Comparison of ENCODE assay signal across 15 cellular contexts in genomic region chr1:107788189-107788588, GRCh38.
A peak's percentile ranks its signal among the peaks of the same experiment; 100 is the strongest.
DNase-seq lines count a peak whose midpoint lies in the region; ATAC-seq and TF ChIP-seq lines count a peak whose summit lies in the region.
"Had no signal": no experiment of that assay in that cellular context is flagged by ENCODE, and none has a peak within 500 bp of the region (broad histone marks: within the 10 kb centered on the region; RNA-seq: fewer than 3 reads in every experiment).

No MANE protein-coding gene starts in this region.

- H3K9me3 Mint-ChIP-seq in CD14-positive monocyte = peaks cover 0 to 3% (median 0%) of the 10 kb centered on the region in 7 donors
- H3K9me3 Mint-ChIP-seq in activated naive CD8-positive, alpha-beta T cell treated with anti-CD3 and anti-CD28 coated beads for 36 hours = no peaks in the 10 kb centered on the region
- H3K9me3 Mint-ChIP-seq in naive thymus-derived CD4-positive, alpha-beta T cell = no peaks in the 10 kb centered on the region
- H3K9me3 Mint-ChIP-seq in activated CD4-positive, alpha-beta memory T cell treated with anti-CD3 and anti-CD28 coated beads for 36 hours = no peaks in the 10 kb centered on the region

- no peak overlapping the region for H3K4me3 Mint-ChIP-seq in CD14-positive monocyte
- H3K4me3 Mint-ChIP-seq in activated naive CD8-positive, alpha-beta T cell treated with anti-CD3 and anti-CD28 coated beads for 36 hours = no peak overlapping the region
- H3K4me3 Mint-ChIP-seq in naive thymus-derived CD4-positive, alpha-beta T cell = peak overlapping the region in 6 of 10 donors; percentile 6 to 45 (median 30)
- no peak overlapping the region for H3K4me3 Mint-ChIP-seq in activated CD4-positive, alpha-beta memory T cell treated with anti-CD3 and anti-CD28 coated beads for 36 hours

- H3K27me3 ChIP-seq in GM23248 (replicated peaks; ENCODE audit: insufficient read depth) = no peaks in the 10 kb centered on the region
- H3K27me3 ChIP-seq in naive thymus-derived CD4-positive, alpha-beta T cell (ENCODE audit: control insufficient read depth in 2 of 2, insufficient read depth in 2 of 2, low read length in 2 of 2) = no peaks in the 10 kb centered on the region
- H3K27me3 ChIP-seq: cardiac muscle cell, foreskin keratinocyte had no signal

- peaks cover 0 to 3% of the 10 kb centered on the region in 2 donors for H3K36me3 Mint-ChIP-seq in CD14-positive monocyte
- peaks cover 4% of the 10 kb centered on the region for H3K36me3 Mint-ChIP-seq in activated naive CD8-positive, alpha-beta T cell treated with anti-CD3 and anti-CD28 coated beads for 36 hours
- peaks cover 0 to 3% (median 0%) of the 10 kb centered on the region in 5 donors for H3K36me3 Mint-ChIP-seq in naive thymus-derived CD4-positive, alpha-beta T cell
- H3K36me3 Mint-ChIP-seq in activated CD4-positive, alpha-beta memory T cell treated with anti-CD3 and anti-CD28 coated beads for 36 hours = no peaks in the 10 kb centered on the region

- H3K9ac ChIP-seq in GM23248 = no peak overlapping the region

- peaks cover 61% of the 10 kb centered on the region for H3K4me1 Mint-ChIP-seq in CD14-positive monocyte
- H3K4me1 Mint-ChIP-seq in activated naive CD8-positive, alpha-beta T cell treated with anti-CD3 and anti-CD28 coated beads for 36 hours = peaks cover 61% of the 10 kb centered on the region
- H3K4me1 Mint-ChIP-seq in naive thymus-derived CD4-positive, alpha-beta T cell = peaks cover 34 to 70% (median 49%) of the 10 kb centered on the region in 7 donors
- H3K4me1 Mint-ChIP-seq in activated CD4-positive, alpha-beta memory T cell treated with anti-CD3 and anti-CD28 coated beads for 36 hours (ENCODE audit: low read depth) = peaks cover 45% of the 10 kb centered on the region

- H3K27me3 Mint-ChIP-seq in CD14-positive monocyte (ENCODE audit: low read depth in 3 of 3) = no peaks in the 10 kb centered on the region
- no peaks in the 10 kb centered on the region for H3K27me3 Mint-ChIP-seq in activated naive CD8-positive, alpha-beta T cell treated with anti-CD3 and anti-CD28 coated beads for 36 hours
- no peaks in the 10 kb centered on the region for H3K27me3 Mint-ChIP-seq in naive thymus-derived CD4-positive, alpha-beta T cell
- no peaks in the 10 kb centered on the region for H3K27me3 Mint-ChIP-seq in activated CD4-positive, alpha-beta memory T cell treated with anti-CD3 and anti-CD28 coated beads for 36 hours

- H3K79me2 ChIP-seq in GM23248 (ENCODE audit: insufficient read depth) = no peaks in the 10 kb centered on the region

- in situ Hi-C loops in GM23248 (cut with MboI) = loop anchor here (5.0 kb wide), 1 partner anchor 339 kb away; no protein-coding TSS in a partner anchor

- no peaks in the 10 kb centered on the region for H3K36me3 ChIP-seq in GM23248 (ENCODE audit: low read depth)
- no peaks in the 10 kb centered on the region for H3K36me3 ChIP-seq in naive thymus-derived CD4-positive, alpha-beta T cell (ENCODE audit: control insufficient read depth in 2 of 3, insufficient read depth in 3 of 3, low read length in 3 of 3)
- H3K36me3 ChIP-seq: cardiac muscle cell, thoracic aorta had no signal

- CTCF ChIA-PET in naive thymus-derived CD4-positive, alpha-beta T cell (lab: Charles Lee) = interaction anchor here (0.6 to 2.1 kb wide), 4 partner anchors 19 to 339 kb away, joined by 3 to 6 read pairs (median 3); no protein-coding TSS in a partner anchor
- CTCF ChIA-PET in activated CD4-positive, alpha-beta memory T cell treated with anti-CD3 and anti-CD28 coated beads for 36 hours (lab: Charles Lee) = interaction anchor here (1.1 to 13.9 kb wide), 2 partner anchors 337 to 339 kb away, joined by 5 to 423 read pairs; no protein-coding TSS in a partner anchor

- no peak for TF ChIP-seq CTCF in CD14-positive monocyte (IDR thresholded peaks at IDR 0.05)

- POLR2A ChIA-PET in naive thymus-derived CD4-positive, alpha-beta T cell (lab: Charles Lee) = interaction anchor here (0.8 kb wide), 1 partner anchor 187 kb away, joined by 3 read pairs; no protein-coding TSS in a partner anchor
- POLR2A ChIA-PET in activated CD4-positive, alpha-beta memory T cell treated with anti-CD3 and anti-CD28 coated beads for 36 hours (lab: Charles Lee) = no interaction called here

- no peaks in the 10 kb centered on the region for H3K9me3 ChIP-seq in GM23248 (ENCODE audit: low read depth)
- no peaks in the 10 kb centered on the region for H3K9me3 ChIP-seq in naive thymus-derived CD4-positive, alpha-beta T cell (ENCODE audit: control insufficient read depth in 2 of 3, low read length in 3 of 3)
- H3K9me3 ChIP-seq: thoracic aorta had no signal

- H3K27ac ChIP-seq in GM23248 = no peak overlapping the region
- no peak overlapping the region for H3K27ac ChIP-seq in naive thymus-derived CD4-positive, alpha-beta T cell (ENCODE audit: low read depth, low read length)
- H3K27ac ChIP-seq: cardiac muscle cell, foreskin keratinocyte, PC-9, thoracic aorta had no signal

- intact Hi-C loops in CD14-positive monocyte (cut with micrococcal nuclease) = loop anchor here (10.0 kb wide), 2 partner anchors 177 to 257 kb away; partner anchors contain the start of gene VAV3 (in 1 of the 2)
- intact Hi-C loops in naive thymus-derived CD4-positive, alpha-beta T cell (cut with micrococcal nuclease) = loop anchor here (5.0 to 10.0 kb wide), 5 partner anchors 39 to 1107 kb away; no protein-coding TSS in a partner anchor
- intact Hi-C loops in activated CD4-positive, alpha-beta memory T cell treated with anti-CD3 and anti-CD28 coated beads for 36 hours (cut with micrococcal nuclease) = loop anchor here (5.0 to 10.0 kb wide), 3 partner anchors 34 to 857 kb away; partner anchors contain the start of gene EEIG2

- H3K4me3 ChIP-seq in GM23248 = 0 out of 2 replicates have a peak overlapping the region, but pooled peaks have one; percentile 18
- no peak overlapping the region for H3K4me3 ChIP-seq in naive thymus-derived CD4-positive, alpha-beta T cell (ENCODE audit: low read length)
- H3K4me3 ChIP-seq: cardiac muscle cell, lung, PC-9 had no signal

- peak overlapping the region in 4 of 7 donors; percentile 5 to 46 (median 38) for H3K27ac Mint-ChIP-seq in CD14-positive monocyte
- H3K27ac Mint-ChIP-seq in activated naive CD8-positive, alpha-beta T cell treated with anti-CD3 and anti-CD28 coated beads for 36 hours = peak overlapping the region; percentile 1
- peak overlapping the region in 8 of 9 donors; percentile 57 to 96 (median 86) for H3K27ac Mint-ChIP-seq in naive thymus-derived CD4-positive, alpha-beta T cell
- H3K27ac Mint-ChIP-seq in activated CD4-positive, alpha-beta memory T cell treated with anti-CD3 and anti-CD28 coated beads for 36 hours = no peak overlapping the region

- no peaks in the 10 kb centered on the region for H3K9me2 ChIP-seq in GM23248 (ENCODE audit: insufficient read depth)

- H3K4me2 ChIP-seq in GM23248 (ENCODE audit: unreplicated experiment) = no peak overlapping the region
- H3K4me2 ChIP-seq: PC-9 had no signal

- H2AFZ ChIP-seq in GM23248 = no peak overlapping the region
- H2AFZ ChIP-seq: PC-9 had no signal

- no peaks in the 10 kb centered on the region for H4K20me1 ChIP-seq in GM23248 (ENCODE audit: insufficient read depth)

- no peaks in the 10 kb centered on the region for H3F3A ChIP-seq in GM23248 (ENCODE audit: insufficient read depth)

- ATAC-seq in naive thymus-derived CD4-positive, alpha-beta T cell = no peak
- ATAC-seq: foreskin keratinocyte, SK-N-SH treated with all-trans-retinoic acid at 6 μM for 48 hours had no signal

- DNase-seq in CD14-positive monocyte (ENCODE audit: low spot score) = no peak
- peak; percentile 5 for DNase-seq in GM23248
- DNase-seq in activated naive CD8-positive, alpha-beta T cell treated with anti-CD3 and anti-CD28 coated beads for 36 hours = no peak
- DNase-seq in naive thymus-derived CD4-positive, alpha-beta T cell = no peak
- no peak for DNase-seq in NCI-H345 treated with DMSO at 0.1 percent for 48 hours (lab: John Stamatoyannopoulos, UW; ENCODE audit: unreplicated experiment)
- no peak for DNase-seq in activated CD4-positive, alpha-beta memory T cell treated with anti-CD3 and anti-CD28 coated beads for 36 hours
- no peak for DNase-seq in NOMO-1 (lab: John Stamatoyannopoulos, UW; ENCODE audit: unreplicated experiment in 2 of 2)
- DNase-seq: foreskin keratinocyte, NCI-H187 treated with DMSO at 0.1 percent for 48 hours, NCI-H510A, PC-9 had no signal

- H3K4me1 ChIP-seq in GM23248 (ENCODE audit: insufficient read depth) = no peaks in the 10 kb centered on the region
- peaks cover 19 to 30% of the 10 kb centered on the region in 2 donors for H3K4me1 ChIP-seq in naive thymus-derived CD4-positive, alpha-beta T cell (ENCODE audit: control insufficient read depth in 2 of 2, insufficient read depth in 2 of 2, low read length in 2 of 2)
- H3K4me1 ChIP-seq: foreskin keratinocyte had no signal

Comparison
In these comparisons a context has a peak if more than half of its experiments do, and no peak if none do; other contexts are left out.
1. H3K4me3 Mint-ChIP-seq: peak in naive thymus-derived CD4-positive, alpha-beta T cell (6 of 10); none in CD14-positive monocyte (0 of 2), activated naive CD8-positive, alpha-beta T cell treated with anti-CD3 and anti-CD28 coated beads for 36 hours (single experiment) and activated CD4-positive, alpha-beta memory T cell treated with anti-CD3 and anti-CD28 coated beads for 36 hours (single experiment).